30 cellular contexts compared by ENCODE assay signal in the genomic region with DNA sequence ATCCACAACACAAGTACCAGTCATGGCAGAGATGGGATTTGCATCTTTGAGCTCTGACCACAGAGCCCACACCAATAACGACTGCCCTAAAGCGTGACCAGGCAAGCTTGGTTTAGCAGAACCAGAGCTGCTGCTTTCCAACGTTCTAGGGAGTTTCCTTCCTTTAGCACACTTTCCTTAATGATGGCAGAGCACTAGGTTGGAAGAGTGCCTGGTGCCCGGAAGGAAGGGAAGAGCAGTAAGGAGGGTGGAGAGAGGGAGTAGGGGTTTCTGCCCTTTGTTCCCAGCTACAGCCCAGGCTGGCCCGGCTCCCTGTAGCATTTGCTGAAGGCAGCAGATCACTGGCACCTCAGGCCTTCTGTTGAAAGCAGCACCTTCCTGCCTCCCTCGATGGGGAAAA. TPM values are rescaled to one million over a fixed set of nuclear protein-coding genes. Genes with fewer than 3 reads are reported as not detected.
DNase-seq lines count a peak whose midpoint lies in the region; ATAC-seq and TF ChIP-seq lines count a peak whose summit lies in the region.
"Had no signal": no experiment of that assay in that cellular context is flagged by ENCODE, and none has a peak within 500 bp of the region (broad histone marks: within the 10 kb centered on the region; RNA-seq: fewer than 3 reads in every experiment).

No MANE protein-coding gene starts in this region.

- in situ Hi-C loops in transverse colon (cut with MboI; ENCODE audit: low pct_ligation_motif_present in 1 of 4, low pct_unique_long_range_greater_than_20kb in 1 of 4, low sequenced_read_pairs in 3 of 4), result loop anchor here (10.0 to 25.0 kb wide), 4 partner anchors 156 to 198 kb away; no protein-coding TSS in a partner anchor

- intact Hi-C loops in left cardiac atrium (cut with DNase I) (loop anchor here in 1 of 2 donors (5.0 kb wide), 1 partner anchor 161 kb away; no protein-coding TSS in a partner anchor), cardiac septum (cut with DNase I) (no loop called here), colonic mucosa (cut with DNase I) (loop anchor here (5.0 kb wide), 1 partner anchor 161 kb away; no protein-coding TSS in a partner anchor), left colon (cut with DNase I, micrococcal nuclease) (loop anchor here in 1 of 2 donors (10.0 kb wide), 1 partner anchor 198 kb away; no protein-coding TSS in a partner anchor), transverse colon (cut with DNase I; ENCODE audit: low total_unique reads) (no loop called here), sciatic nerve (cut with DNase I) (loop anchor here (10.0 kb wide), 2 partner anchors 158 to 188 kb away; no protein-coding TSS in a partner anchor)

- H3K4me2 ChIP-seq in SK-N-SH, result no peak overlapping the region
- H3K4me2 ChIP-seq: A549, neural progenitor cell had no signal

- H3K36me3 ChIP-seq in colonic mucosa, result no peaks in the 10 kb centered on the region
- H3K36me3 ChIP-seq in transverse colon, result no peaks in the 10 kb centered on the region
- no peaks in the 10 kb centered on the region for H3K36me3 ChIP-seq in SK-N-SH (replicated peaks in 1 of 2; ENCODE audit: control insufficient read depth in 1 of 2, insufficient read depth in 2 of 2, low read length in 1 of 2)
- H3K36me3 ChIP-seq: cardiac muscle cell, neural progenitor cell, thoracic aorta, vagina had no signal

- peaks cover 6% of the 10 kb centered on the region; the same call in 1 of the 2 replicates for H3K79me2 ChIP-seq in SK-N-SH (ENCODE audit: insufficient read depth)
- H3K79me2 ChIP-seq: parathyroid adenoma had no signal

- no peak overlapping the region for H3K9ac ChIP-seq in colonic mucosa (ENCODE audit: low read depth in 2 of 2, low read length in 2 of 2)
- H3K9ac ChIP-seq in SK-N-SH, result no peak overlapping the region
- H3K9ac ChIP-seq: neural progenitor cell, parathyroid adenoma had no signal

- ATAC-seq in left cardiac atrium (peak in 1 of 2 donors; percentile 11), left colon (peak; percentile 89), sciatic nerve (no peak), HG03135 (IDR thresholded peaks at IDR 0.05; ENCODE audit: unreplicated experiment) (no peak)
- ATAC-seq: A549; activated CD8-positive, alpha-beta T cell treated with anti-CD3 and anti-CD28 coated beads for 36 hours had no signal

- no peak for TF ChIP-seq RAD21 in SK-N-SH (IDR thresholded peaks at IDR 0.05; ENCODE audit: low read length)

- H4K20me1 ChIP-seq in SK-N-SH (ENCODE audit: insufficient read depth), result no peaks in the 10 kb centered on the region

- H3K27me3 ChIP-seq in colonic mucosa (no peaks in the 10 kb centered on the region), transverse colon (no peaks in the 10 kb centered on the region), SK-N-SH (ENCODE audit: insufficient read depth) (no peaks in the 10 kb centered on the region)
- H3K27me3 ChIP-seq: vagina had no signal

- H2AFZ ChIP-seq in SK-N-SH (ENCODE audit: low read depth), result no peak overlapping the region
- H2AFZ ChIP-seq: neural progenitor cell, parathyroid adenoma had no signal

- TF ChIP-seq CTCF in colonic mucosa (IDR thresholded peaks at IDR 0.05) (no peak), transverse colon (IDR thresholded peaks at IDR 0.05) (no peak), SK-N-SH (IDR thresholded peaks at IDR 0.05) (no peak)

- CTCF ChIA-PET in SK-N-SH (lab: Yijun Ruan, JAX), result interaction anchor here (0.6 to 10.2 kb wide), 3 partner anchors 163 to 359 kb away, joined by 3 to 151 read pairs (median 67); no protein-coding TSS in a partner anchor

- WGBS in transverse colon (ENCODE audit: low coverage in 1 of 2), 2 donors, result 25% methylated on average over 6 of the region's 6 CpGs; no CpG with 5 or more reads in 1 of the 2 donors
- WGBS in SK-N-SH (ENCODE audit: low lambda C conversion rate), result 71% methylated on average over 6 of the region's 6 CpGs

- H3K27ac ChIP-seq in colonic mucosa, result no peak overlapping the region
- H3K27ac ChIP-seq in transverse colon, result peak overlapping the region; percentile 20 to 62 (median 44)
- H3K27ac ChIP-seq in SK-N-SH (ENCODE audit: low read depth in 2 of 2, low read length in 1 of 2), result no peak overlapping the region
- H3K27ac ChIP-seq: cardiac muscle cell, neural progenitor cell, parathyroid adenoma, thoracic aorta, vagina had no signal

- H3K9me3 ChIP-seq in colonic mucosa, result no peaks in the 10 kb centered on the region
- no peaks in the 10 kb centered on the region for H3K9me3 ChIP-seq in transverse colon
- no peaks in the 10 kb centered on the region for H3K9me3 ChIP-seq in SK-N-SH
- H3K9me3 ChIP-seq: A549, thoracic aorta, vagina had no signal

- peaks cover 3% of the 10 kb centered on the region for H3F3A ChIP-seq in SK-N-SH (replicated peaks; ENCODE audit: insufficient read depth)

- H3K4me3 ChIP-seq in colonic mucosa, result no peak overlapping the region
- H3K4me3 ChIP-seq in transverse colon, result no peak overlapping the region
- no peak overlapping the region for H3K4me3 ChIP-seq in SK-N-SH (ENCODE audit: low read depth in 2 of 2, low read length in 1 of 2)
- H3K4me3 ChIP-seq: A549, cardiac muscle cell, coronary artery, neural progenitor cell, thoracic aorta, vagina had no signal

- no peaks in the 10 kb centered on the region for H3K9me2 ChIP-seq in SK-N-SH

- TF ChIP-seq EP300 in transverse colon (IDR thresholded peaks at IDR 0.05; ENCODE audit: low read depth) (no peak), SK-N-SH (IDR thresholded peaks at IDR 0.05; ENCODE audit: borderline replicate concordance in 1 of 2, low read depth in 1 of 2, low read length in 1 of 2) (no peak)

- peak; percentile 46 for DNase-seq in left cardiac atrium
- no peak for DNase-seq in cardiac septum (ENCODE audit: low spot score)
- peak; percentile 69 for DNase-seq in colonic mucosa
- DNase-seq in left colon, result peak; percentile 64
- DNase-seq in transverse colon, result peak; percentile 68
- no peak for DNase-seq in sciatic nerve (ENCODE audit: low spot score)
- no peak for DNase-seq in SK-N-SH
- DNase-seq: activated CD8-positive, alpha-beta T cell treated with anti-CD3 and anti-CD28 coated beads for 36 hours; activated effector memory CD4-positive, alpha-beta T cell treated with anti-CD3 and anti-CD28 coated beads, Interleukin-2, amount 50 U/mL, for 16 hours; activated naive CD8-positive, alpha-beta T cell treated with anti-CD3 and anti-CD28 coated beads for 36 hours; anterior cingulate cortex; DND-41; effector memory CD4-positive, alpha-beta T cell; foreskin fibroblast; kidney; NCI-H1048; NCI-H1694; NCI-H446; retina; SHP77 treated with DMSO at 0.1 percent for 48 hours; stimulated activated CD4-positive, alpha-beta T cell treated with anti-CD3 and anti-CD28 coated beads, Interleukin-1b, Interleukin-23, amount 100 ng/mL, for 48 hours; stimulated activated naive CD4-positive, alpha-beta T cell treated with Interleukin-2 at 50 U/mL for 16 hours had no signal

- TF ChIP-seq POLR2A in transverse colon (IDR thresholded peaks at IDR 0.05), result no peak

- peaks cover 4% of the 10 kb centered on the region for H3K4me1 ChIP-seq in colonic mucosa
- peaks cover 0 to 19% (median 12%) of the 10 kb centered on the region in 4 donors for H3K4me1 ChIP-seq in transverse colon
- H3K4me1 ChIP-seq in SK-N-SH (ENCODE audit: control insufficient read depth in 1 of 2, insufficient read depth in 2 of 2, low read depth in 1 of 2, low read length in 1 of 2), result peaks cover 0 to 1% of the 10 kb centered on the region in 2 experiments; a peak in 1 of 4 replicates
- H3K4me1 ChIP-seq: neural progenitor cell had no signal

- POLR2A ChIA-PET in SK-N-SH (lab: Yijun Ruan, JAX), result interaction anchor here (0.7 kb wide), 1 partner anchor 79 kb away, joined by 4 read pairs; no protein-coding TSS in a partner anchor

TF ChIP-seq in SK-N-SH, 30 proteins besides CTCF, POLR2A, EP300 and RAD21:
- TF ChIP-seq RFX5 (IDR thresholded peaks at IDR 0.05; ENCODE audit: low read length), result no peak
- TF ChIP-seq TCF12 (IDR thresholded peaks at IDR 0.05), result no peak
- TF ChIP-seq FOXM1 (IDR thresholded peaks at IDR 0.05; ENCODE audit: low read depth), result no peak
- TF ChIP-seq MXI1 (IDR thresholded peaks at IDR 0.05; ENCODE audit: low read depth, low read length), result no peak
- TF ChIP-seq NFIC (IDR thresholded peaks at IDR 0.05; ENCODE audit: borderline replicate concordance), result no peak
- TF ChIP-seq RCOR1 (IDR thresholded peaks at IDR 0.05; ENCODE audit: low read length), result no peak
- TF ChIP-seq ZBTB33 (IDR thresholded peaks at IDR 0.05; ENCODE audit: borderline replicate concordance, low read depth), result no peak

RNA-seq across cellular contexts. Expression of gene EVA1C, which starts 6.1 kb away (rescaled TPM):
- 10 to 100 TPM; 22.1 to 52.8 TPM for total RNA-seq in left cardiac atrium
- 15.4 TPM for total RNA-seq in cardiac septum
- total RNA-seq in colonic mucosa, result 1 to 10 TPM; 7.3 to 9.9 TPM
- total RNA-seq in left colon, result 10 to 100 TPM; 10.3 to 24.5 TPM
- 10 to 100 TPM in 3 of 4 donors, 1 to 10 TPM in 1; 8.6 to 44.1 (median 33.8) TPM for total RNA-seq in transverse colon
- total RNA-seq in sciatic nerve, result 65.8 TPM
- polyA plus RNA-seq in SK-N-SH (2012; rRNA removed), result 9.5 and 10.1 TPM in 2 replicates
- polyA plus RNA-seq in SK-N-SH (2012; cell fraction: cytosol; rRNA removed), result 9.0 and 9.9 TPM in 2 replicates
- 11.5 and 12.6 TPM in 2 replicates for polyA plus RNA-seq in SK-N-SH (2012; cell fraction: nucleus; rRNA removed)
- polyA plus RNA-seq: cardiac muscle cell had no signal

RNA-seq across cellular contexts. Expression of gene URB1, which starts 13.6 kb away (rescaled TPM):
- 10 to 100 TPM in 1 of 2 donors, 1 to 10 TPM in 1; 8.5 to 13.5 TPM for total RNA-seq in left cardiac atrium
- total RNA-seq in cardiac septum, result 10.5 TPM
- total RNA-seq in colonic mucosa, result 10 to 100 TPM in 1 of 2 donors, 1 to 10 TPM in 1; 6.1 to 16.4 TPM
- 10 to 100 TPM in 1 of 2 donors, 1 to 10 TPM in 1; 7.3 to 12.6 TPM for total RNA-seq in left colon
- 1 to 10 TPM; 6.4 to 8.7 (median 7.3) TPM for total RNA-seq in transverse colon
- total RNA-seq in sciatic nerve, result 30.4 TPM
- 9.9 and 12.5 TPM in 2 replicates for polyA plus RNA-seq in SK-N-SH (2012; rRNA removed)
- polyA plus RNA-seq in SK-N-SH (2012; cell fraction: cytosol; rRNA removed), result 4.7 and 6.4 TPM in 2 replicates
- polyA plus RNA-seq in SK-N-SH (2012; cell fraction: nucleus; rRNA removed), result 19.7 and 25.3 TPM in 2 replicates

Comparison
In these comparisons a context has a peak if more than half of its experiments do, and no peak if none do; other contexts are left out.
1. DNase-seq: peak in left cardiac atrium (single experiment), colonic mucosa (single experiment), left colon (2 of 2) and transverse colon (single experiment); none in cardiac septum (single experiment), sciatic nerve (single experiment) and SK-N-SH (single experiment).
2. H3K27ac ChIP-seq: peak in transverse colon (4 of 4); none in colonic mucosa (single experiment) and SK-N-SH (0 of 2).
3. intact Hi-C loops: an anchor here in colonic mucosa (5.0 kb wide) and sciatic nerve (10.0 kb wide); none called in cardiac septum and transverse colon.